Comparison of ENCODE assay signal across 22 cellular contexts in genomic region chr4:155592568-155593343, GRCh38.
DNase-seq lines count a peak whose midpoint lies in the region; TF ChIP-seq lines count a peak whose summit lies in the region.
"Had no signal": no experiment of that assay in that cellular context is flagged by ENCODE, and none has a peak within 500 bp of the region (broad histone marks: within the 10 kb centered on the region; RNA-seq: fewer than 3 reads in every experiment).

No MANE protein-coding gene starts in this region.

- DNase-seq in AG20443 (ENCODE audit: low spot score) (peak; percentile 59), fibroblast of peridontal ligament (ENCODE audit: extremely low read depth) (peak; percentile 96), mucosa of gallbladder (ENCODE audit: low spot score) (peak; percentile 13), germinal center (ENCODE audit: low spot score) (no peak), nephron progenitor cell (no peak), DMS114 treated with DMSO at 0.1 percent for 48 hours (lab: John Stamatoyannopoulos, UW; ENCODE audit: unreplicated experiment) (no peak)
- no peak for DNase-seq in CD4-positive, alpha-beta memory T cell
- DNase-seq: activated CD4-positive, alpha-beta T cell treated with anti-CD3 and anti-CD28 coated beads, Interleukin-2, amount 10 ng/mL, durations not matched to agents 24 days and 14 days; DMS53; islet precursor cell; KG1; NCI-H1436 treated with DMSO at 0.1 percent for 48 hours; NCI-H526 treated with DMSO at 0.1 percent for 48 hours; OCI-M1; spleen; stimulated activated naive CD4-positive, alpha-beta T cell had no signal

- no peak overlapping the region for H3K4me3 ChIP-seq in Loucy (ENCODE audit: low read length, poor library complexity, severe bottlenecking)
- H3K4me3 ChIP-seq in CD4-positive, alpha-beta memory T cell (ENCODE audit: low read length in 2 of 2), result no peak overlapping the region
- H3K4me3 ChIP-seq: mucosa of descending colon, spleen had no signal

- no peak overlapping the region for H3K27ac Mint-ChIP-seq in nephron progenitor cell
- H3K27ac Mint-ChIP-seq in CD4-positive, alpha-beta memory T cell, result no peak overlapping the region
- H3K27ac Mint-ChIP-seq: activated CD4-positive, alpha-beta T cell treated with anti-CD3 and anti-CD28 coated beads, Interleukin-2, amount 10 ng/mL, durations not matched to agents 24 days and 14 days; activated naive CD4-positive, alpha-beta T cell treated with anti-CD3 and anti-CD28 coated beads, Interleukin-2, amount 50 U/mL, for 24 hours; B cell had no signal

- H2AFZ ChIP-seq in Loucy (ENCODE audit: low read length), result peak overlapping the region; percentile 61

- no peaks in the 10 kb centered on the region for H3F3A ChIP-seq in Loucy (ENCODE audit: low read depth)

- H3K27me3 ChIP-seq in Loucy (ENCODE audit: insufficient read depth, low read length, poor library complexity, severe bottlenecking), result no peaks in the 10 kb centered on the region
- H3K27me3 ChIP-seq in CD4-positive, alpha-beta memory T cell (ENCODE audit: insufficient read depth, low read length), result no peaks in the 10 kb centered on the region
- H3K27me3 ChIP-seq: spleen had no signal

- no peak overlapping the region for H3K4me3 Mint-ChIP-seq in nephron progenitor cell
- no peak overlapping the region for H3K4me3 Mint-ChIP-seq in CD4-positive, alpha-beta memory T cell
- H3K4me3 Mint-ChIP-seq: activated CD4-positive, alpha-beta T cell treated with anti-CD3 and anti-CD28 coated beads, Interleukin-2, amount 10 ng/mL, durations not matched to agents 24 days and 14 days; activated naive CD4-positive, alpha-beta T cell treated with anti-CD3 and anti-CD28 coated beads, Interleukin-2, amount 50 U/mL, for 24 hours; B cell; central memory CD8-positive, alpha-beta T cell had no signal

- no peaks in the 10 kb centered on the region for H4K20me1 ChIP-seq in Loucy (ENCODE audit: insufficient read depth, low read length, poor library complexity, severe bottlenecking)

- H3K27ac ChIP-seq in CD4-positive, alpha-beta memory T cell (ENCODE audit: low read depth, low read length), result no peak overlapping the region
- H3K27ac ChIP-seq: HL-60 had no signal

- peak overlapping the region; percentile 23 for H3K9ac ChIP-seq in Loucy (ENCODE audit: low read depth, low read length, poor library complexity, severe bottlenecking)

- no peaks in the 10 kb centered on the region for H3K9me2 ChIP-seq in Loucy (replicated peaks; ENCODE audit: low read depth, low read length)

- H3K4me1 ChIP-seq in Loucy (ENCODE audit: insufficient read depth, low read length, poor library complexity, severe bottlenecking), result peaks cover 16% of the 10 kb centered on the region
- H3K4me1 ChIP-seq in CD4-positive, alpha-beta memory T cell (ENCODE audit: insufficient read depth, low read length), result no peaks in the 10 kb centered on the region
- H3K4me1 ChIP-seq: spleen had no signal

- no peaks in the 10 kb centered on the region for H3K9me3 Mint-ChIP-seq in nephron progenitor cell
- H3K9me3 Mint-ChIP-seq in CD4-positive, alpha-beta memory T cell, result peaks cover 0 to 4% (median 0%) of the 10 kb centered on the region in 8 donors
- H3K9me3 Mint-ChIP-seq: activated CD4-positive, alpha-beta T cell treated with anti-CD3 and anti-CD28 coated beads, Interleukin-2, amount 10 ng/mL, durations not matched to agents 24 days and 14 days; activated naive CD4-positive, alpha-beta T cell treated with anti-CD3 and anti-CD28 coated beads, Interleukin-2, amount 50 U/mL, for 24 hours had no signal

- POLR2A ChIA-PET in CD4-positive, alpha-beta memory T cell (lab: Charles Lee; ENCODE audit: partially characterized antibody), result no interaction called here

- H3K36me3 Mint-ChIP-seq in nephron progenitor cell (ENCODE audit: low read depth), result no peaks in the 10 kb centered on the region
- H3K36me3 Mint-ChIP-seq in CD4-positive, alpha-beta memory T cell, result no peaks in the 10 kb centered on the region
- H3K36me3 Mint-ChIP-seq: activated naive CD4-positive, alpha-beta T cell treated with anti-CD3 and anti-CD28 coated beads, Interleukin-2, amount 50 U/mL, for 24 hours had no signal

- H3K36me3 ChIP-seq in Loucy (ENCODE audit: insufficient read depth, low read length), result no peaks in the 10 kb centered on the region
- H3K36me3 ChIP-seq in CD4-positive, alpha-beta memory T cell (ENCODE audit: insufficient read depth, low read length), result no peaks in the 10 kb centered on the region
- H3K36me3 ChIP-seq: spleen had no signal

- no peaks in the 10 kb centered on the region for H3K4me1 Mint-ChIP-seq in nephron progenitor cell
- H3K4me1 Mint-ChIP-seq in CD4-positive, alpha-beta memory T cell, result no peaks in the 10 kb centered on the region
- H3K4me1 Mint-ChIP-seq: activated CD4-positive, alpha-beta T cell treated with anti-CD3 and anti-CD28 coated beads, Interleukin-2, amount 10 ng/mL, durations not matched to agents 24 days and 14 days; activated naive CD4-positive, alpha-beta T cell treated with anti-CD3 and anti-CD28 coated beads, Interleukin-2, amount 50 U/mL, for 24 hours; B cell; central memory CD8-positive, alpha-beta T cell had no signal

- intact Hi-C loops in CD4-positive, alpha-beta memory T cell (cut with micrococcal nuclease), result no loop called here

- no peaks in the 10 kb centered on the region for H3K9me3 ChIP-seq in Loucy (ENCODE audit: insufficient read depth, low read depth, low read length)
- H3K9me3 ChIP-seq in CD4-positive, alpha-beta memory T cell (ENCODE audit: control insufficient read depth in 1 of 2, low read length in 2 of 2), result no peaks in the 10 kb centered on the region
- H3K9me3 ChIP-seq: mucosa of descending colon, spleen had no signal

- H3K4me2 ChIP-seq in Loucy (ENCODE audit: low read depth, low read length, poor library complexity, severe bottlenecking), result peak overlapping the region; percentile 26

- H3K79me2 ChIP-seq in Loucy (ENCODE audit: insufficient read depth, low read length), result no peaks in the 10 kb centered on the region

- CTCF ChIA-PET in CD4-positive, alpha-beta memory T cell (lab: Charles Lee; ENCODE audit: partially characterized antibody), result no interaction called here

- no peaks in the 10 kb centered on the region for H3K27me3 Mint-ChIP-seq in nephron progenitor cell (ENCODE audit: low read depth, poor library complexity)
- H3K27me3 Mint-ChIP-seq in CD4-positive, alpha-beta memory T cell, result peaks cover 0 to 2% of the 10 kb centered on the region in 2 donors
- H3K27me3 Mint-ChIP-seq: B cell; central memory CD8-positive, alpha-beta T cell had no signal

- no peak for TF ChIP-seq CTCF in Loucy (conservative IDR thresholded peaks at IDR 0.05; ENCODE audit: low read length)
- TF ChIP-seq CTCF in nephron progenitor cell (IDR thresholded peaks at IDR 0.05), result no peak

Comparison
In these comparisons a context has a peak if more than half of its experiments do, and no peak if none do; other contexts are left out.
1. DNase-seq: peak in AG20443 (single experiment), fibroblast of peridontal ligament (single experiment) and mucosa of gallbladder (single experiment); none in germinal center (single experiment), nephron progenitor cell (single experiment), CD4-positive, alpha-beta memory T cell (0 of 5) and DMS114 treated with DMSO at 0.1 percent for 48 hours (single experiment).